1 cellular context compared by ENCODE assay signal in genomic region chr5:150142800-150143724, GRCh38.
TF ChIP-seq lines count a peak whose summit lies in the region.

No MANE protein-coding gene starts in this region.

TF ChIP-seq in K562, 482 proteins besides CTCF, POLR2A, EP300 and RAD21 (continues in another document):
- TF ChIP-seq LEF1 (IDR thresholded peaks at IDR 0.05) (peak; percentile 43; the same call in 1 of the 2 replicates), MTA2 (IDR thresholded peaks at IDR 0.05; ENCODE audit: low read depth) (no peak), NFRKB (IDR thresholded peaks at IDR 0.05; ENCODE audit: low read depth) (0 out of 2 replicates have a peak, but pooled peaks have one; percentile 23), ZNF184 (CRISPR knock-in tag; IDR thresholded peaks at IDR 0.05) (no peak), FOXJ3 (CRISPR knock-in tag; IDR thresholded peaks at IDR 0.05) (no peak), TBP (optimal IDR thresholded peaks at IDR 0.05; ENCODE audit: low read depth, low read length) (no peak), KLF6 (CRISPR knock-in tag; IDR thresholded peaks at IDR 0.05; ENCODE audit: borderline replicate concordance) (0 out of 2 replicates have a peak, but pooled peaks have one; percentile 16), ZNF3 (CRISPR knock-in tag; IDR thresholded peaks at IDR 0.05) (no peak), RCOR1 (IDR thresholded peaks at IDR 0.05; ENCODE audit: borderline replicate concordance in 1 of 2, low read depth in 2 of 2, low read length in 2 of 2) (peak; percentile 7 to 91; a peak in 2 of 4 replicates), MTA1 (IDR thresholded peaks at IDR 0.05; ENCODE audit: borderline replicate concordance) (peak; percentile 52; the same call in 1 of the 2 replicates), YY1 (IDR thresholded peaks at IDR 0.05; ENCODE audit: borderline replicate concordance in 1 of 3, control insufficient read depth in 1 of 3, extremely low read depth in 1 of 3, insufficient read depth in 3 of 3, insufficient read length in 1 of 3, insufficient replicate concordance in 2 of 3, low read depth in 1 of 3, low read length in 2 of 3) (no peak), USF1 (CRISPR knock-in tag; IDR thresholded peaks at IDR 0.05) (peak; percentile 74), ETS2 (tag; IDR thresholded peaks at IDR 0.05; ENCODE audit: borderline replicate concordance, poor library complexity, severe bottlenecking) (no peak), ZNF589 (CRISPR knock-in tag; IDR thresholded peaks at IDR 0.05; ENCODE audit: low read depth) (peak; percentile 88), NR2C2 (CRISPR knock-in tag; IDR thresholded peaks at IDR 0.05) (no peak), NR2C2 (tag; IDR thresholded peaks at IDR 0.05) (0 out of 2 replicates have a peak, but pooled peaks have one; percentile 49), KDM2B (CRISPR knock-in tag; IDR thresholded peaks at IDR 0.05) (no peak), ZNF79 (CRISPR knock-in tag; IDR thresholded peaks at IDR 0.05; ENCODE audit: low read depth) (no peak), SRSF1 (IDR thresholded peaks at IDR 0.05; ENCODE audit: low read depth, low read length) (no peak), GABPB2 (CRISPR knock-in tag; conservative IDR thresholded peaks at IDR 0.05) (no peak), TFE3 (CRISPR knock-in tag; IDR thresholded peaks at IDR 0.05) (peak; percentile 91), NFE2 (IDR thresholded peaks at IDR 0.05; ENCODE audit: low read depth) (peak; percentile 46), ZNF766 (CRISPR knock-in tag; conservative IDR thresholded peaks at IDR 0.05) (0 out of 2 replicates have a peak, but pooled peaks have one; percentile 52), ZNF263 (CRISPR knock-in tag; IDR thresholded peaks at IDR 0.05; ENCODE audit: borderline replicate concordance) (peak; percentile 65), ELF2 (CRISPR knock-in tag; IDR thresholded peaks at IDR 0.05) (0 out of 2 replicates have a peak, but pooled peaks have one; percentile 51), ZBTB8A (IDR thresholded peaks at IDR 0.05; ENCODE audit: partially characterized antibody) (no peak), CEBPB (tag; IDR thresholded peaks at IDR 0.05) (peak; percentile 90), CHD2 (IDR thresholded peaks at IDR 0.05; ENCODE audit: low read depth, low read length) (no peak), ILF3 (IDR thresholded peaks at IDR 0.05; ENCODE audit: borderline replicate concordance) (no peak), FOXA3 (CRISPR knock-in tag; conservative IDR thresholded peaks at IDR 0.05 in 1 of 2, IDR thresholded peaks at IDR 0.05 in 1 of 2) (0 out of 4 replicates have a peak, but pooled peaks of 1 of the 2 experiments have one; percentile 36), CTBP1 (IDR thresholded peaks at IDR 0.05; ENCODE audit: borderline replicate concordance) (peak; percentile 99), ASH1L (IDR thresholded peaks at IDR 0.05; ENCODE audit: borderline replicate concordance, low read depth, partially characterized antibody) (no peak), ZNF398 (CRISPR knock-in tag; IDR thresholded peaks at IDR 0.05) (no peak), CSDE1 (IDR thresholded peaks at IDR 0.05) (no peak), MAFK (IDR thresholded peaks at IDR 0.05; ENCODE audit: low read length) (no peak), ZFPM2 (CRISPR knock-in tag; IDR thresholded peaks at IDR 0.05) (no peak), TRIM24 (IDR thresholded peaks at IDR 0.05) (peak in 1 of 2 experiments; percentile 56; a peak in 1 of 4 replicates), PTRF (tag; IDR thresholded peaks at IDR 0.05) (no peak), TAF7 (tag; IDR thresholded peaks at IDR 0.05) (no peak), ETV5 (CRISPR knock-in tag; IDR thresholded peaks at IDR 0.05; ENCODE audit: low read depth) (0 out of 2 replicates have a peak, but pooled peaks have one; percentile 27), ZNF175 (CRISPR knock-in tag; IDR thresholded peaks at IDR 0.05; ENCODE audit: low read depth) (peak; percentile 20; the same call in 1 of the 2 replicates), ZNF583 (CRISPR knock-in tag; IDR thresholded peaks at IDR 0.05) (no peak), SAFB (IDR thresholded peaks at IDR 0.05; ENCODE audit: borderline replicate concordance, low read depth, low read length) (no peak), XRCC5 (IDR thresholded peaks at IDR 0.05; ENCODE audit: low read depth, low read length) (no peak), ATF1 (CRISPR knock-in tag; IDR thresholded peaks at IDR 0.05) (no peak), ATF1 (tag; IDR thresholded peaks at IDR 0.05) (peak; percentile 88), NR4A1 (CRISPR knock-in tag; IDR thresholded peaks at IDR 0.05) (no peak), NR4A1 (tag; IDR thresholded peaks at IDR 0.05) (peak; percentile 73; the same call in 1 of the 2 replicates), HNRNPH1 (optimal IDR thresholded peaks at IDR 0.05; ENCODE audit: low read depth, low read length) (no peak), ZNF431 (CRISPR knock-in tag; IDR thresholded peaks at IDR 0.05) (no peak), ARID1B (IDR thresholded peaks at IDR 0.05) (peak; percentile 77)
- TF ChIP-seq, protein P1, sequence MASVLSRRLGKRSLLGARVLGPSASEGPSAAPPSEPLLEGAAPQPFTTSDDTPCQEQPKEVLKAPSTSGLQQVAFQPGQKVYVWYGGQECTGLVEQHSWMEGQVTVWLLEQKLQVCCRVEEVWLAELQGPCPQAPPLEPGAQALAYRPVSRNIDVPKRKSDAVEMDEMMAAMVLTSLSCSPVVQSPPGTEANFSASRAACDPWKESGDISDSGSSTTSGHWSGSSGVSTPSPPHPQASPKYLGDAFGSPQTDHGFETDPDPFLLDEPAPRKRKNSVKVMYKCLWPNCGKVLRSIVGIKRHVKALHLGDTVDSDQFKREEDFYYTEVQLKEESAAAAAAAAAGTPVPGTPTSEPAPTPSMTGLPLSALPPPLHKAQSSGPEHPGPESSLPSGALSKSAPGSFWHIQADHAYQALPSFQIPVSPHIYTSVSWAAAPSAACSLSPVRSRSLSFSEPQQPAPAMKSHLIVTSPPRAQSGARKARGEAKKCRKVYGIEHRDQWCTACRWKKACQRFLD (CRISPR knock-in tag; IDR thresholded peaks at IDR 0.05), result 0 out of 2 replicates have a peak, but pooled peaks have one; percentile 20
- TF ChIP-seq, protein P2, sequence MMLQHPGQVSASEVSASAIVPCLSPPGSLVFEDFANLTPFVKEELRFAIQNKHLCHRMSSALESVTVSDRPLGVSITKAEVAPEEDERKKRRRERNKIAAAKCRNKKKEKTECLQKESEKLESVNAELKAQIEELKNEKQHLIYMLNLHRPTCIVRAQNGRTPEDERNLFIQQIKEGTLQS (IDR thresholded peaks at IDR 0.05), result peak; percentile 98
- TF ChIP-seq, protein P2 (CRISPR knock-in tag; conservative IDR thresholded peaks at IDR 0.05), result peak; percentile 42; the same call in 1 of the 2 replicates
- TF ChIP-seq, protein P3, sequence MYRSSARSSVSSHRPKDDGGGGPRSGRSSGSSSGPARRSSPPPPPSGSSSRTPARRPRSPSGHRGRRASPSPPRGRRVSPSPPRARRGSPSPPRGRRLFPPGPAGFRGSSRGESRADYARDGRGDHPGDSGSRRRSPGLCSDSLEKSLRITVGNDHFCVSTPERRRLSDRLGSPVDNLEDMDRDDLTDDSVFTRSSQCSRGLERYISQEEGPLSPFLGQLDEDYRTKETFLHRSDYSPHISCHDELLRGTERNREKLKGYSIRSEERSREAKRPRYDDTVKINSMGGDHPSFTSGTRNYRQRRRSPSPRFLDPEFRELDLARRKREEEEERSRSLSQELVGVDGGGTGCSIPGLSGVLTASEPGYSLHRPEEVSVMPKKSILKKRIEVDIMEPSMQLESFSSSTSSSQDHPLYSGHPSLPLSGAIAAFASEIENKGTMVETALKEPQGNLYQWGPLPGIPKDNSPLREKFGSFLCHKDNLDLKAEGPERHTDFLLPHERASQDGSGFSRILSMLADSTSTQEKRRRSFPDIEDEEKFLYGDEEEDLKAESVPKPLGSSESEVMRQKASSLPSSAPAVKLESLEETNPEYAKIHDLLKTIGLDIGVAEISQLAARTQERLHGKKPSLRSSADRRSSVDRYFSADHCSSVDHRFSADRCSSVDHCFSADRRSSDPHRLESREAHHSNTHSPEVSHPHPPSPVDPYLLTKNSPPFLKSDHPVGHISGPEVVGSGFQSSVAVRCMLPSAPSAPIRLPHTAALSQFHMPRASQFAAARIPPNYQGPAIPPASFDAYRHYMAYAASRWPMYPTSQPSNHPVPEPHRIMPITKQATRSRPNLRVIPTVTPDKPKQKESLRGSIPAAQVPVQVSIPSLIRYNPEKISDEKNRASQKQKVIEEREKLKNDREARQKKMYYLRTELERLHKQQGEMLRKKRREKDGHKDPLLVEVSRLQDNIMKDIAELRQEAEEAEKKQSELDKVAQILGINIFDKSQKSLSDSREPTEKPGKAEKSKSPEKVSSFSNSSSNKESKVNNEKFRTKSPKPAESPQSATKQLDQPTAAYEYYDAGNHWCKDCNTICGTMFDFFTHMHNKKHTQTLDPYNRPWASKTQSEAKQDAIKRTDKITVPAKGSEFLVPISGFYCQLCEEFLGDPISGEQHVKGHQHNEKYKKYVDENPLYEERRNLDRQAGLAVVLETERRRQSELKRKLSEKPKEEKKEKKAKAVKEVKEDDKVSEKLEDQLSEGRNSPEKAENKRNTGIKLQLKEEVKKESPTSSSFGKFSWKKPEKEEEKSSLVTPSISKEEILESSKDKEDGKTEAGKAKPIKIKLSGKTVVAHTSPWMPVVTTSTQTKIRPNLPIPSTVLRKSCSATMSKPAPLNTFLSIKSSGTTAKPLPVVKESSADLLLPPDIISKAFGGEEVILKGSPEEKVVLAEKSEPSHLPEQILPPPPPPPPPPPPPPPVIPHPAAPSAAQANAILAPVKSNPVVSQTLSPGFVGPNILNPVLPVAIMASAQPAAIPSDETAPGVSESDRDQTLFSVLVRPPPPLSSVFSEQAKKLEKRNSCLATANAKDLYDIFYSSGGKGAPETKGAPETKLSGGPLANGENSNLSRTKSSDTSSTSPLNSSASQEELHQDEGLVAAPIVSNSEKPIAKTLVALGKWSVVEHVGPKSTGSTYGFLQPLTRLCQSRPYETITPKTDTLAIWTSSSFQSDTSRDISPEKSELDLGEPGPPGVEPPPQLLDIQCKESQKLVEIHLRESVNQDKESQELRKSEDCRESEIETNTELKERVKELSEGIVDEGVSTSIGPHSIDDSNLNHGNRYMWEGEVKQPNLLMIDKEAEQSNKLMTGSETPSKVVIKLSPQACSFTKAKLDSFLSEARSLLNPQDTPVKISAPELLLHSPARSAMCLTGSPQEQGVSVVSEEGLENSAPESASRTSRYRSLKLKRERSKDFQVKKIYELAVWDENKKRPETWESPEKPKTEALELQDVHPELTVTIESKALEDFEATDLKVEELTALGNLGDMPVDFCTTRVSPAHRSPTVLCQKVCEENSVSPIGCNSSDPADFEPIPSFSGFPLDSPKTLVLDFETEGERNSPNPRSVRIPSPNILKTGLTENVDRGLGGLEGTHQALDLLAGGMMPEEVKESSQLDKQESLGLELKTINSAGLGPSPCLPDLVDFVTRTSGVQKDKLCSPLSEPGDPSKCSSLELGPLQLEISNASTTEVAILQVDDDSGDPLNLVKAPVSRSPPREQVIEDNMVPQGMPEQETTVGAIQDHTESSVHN (IDR thresholded peaks at IDR 0.05; ENCODE audit: borderline replicate concordance in 1 of 2, low read depth in 1 of 2), result peak in 1 of 2 experiments; percentile 88; a peak in 2 of 4 replicates
- TF ChIP-seq, protein P4, sequence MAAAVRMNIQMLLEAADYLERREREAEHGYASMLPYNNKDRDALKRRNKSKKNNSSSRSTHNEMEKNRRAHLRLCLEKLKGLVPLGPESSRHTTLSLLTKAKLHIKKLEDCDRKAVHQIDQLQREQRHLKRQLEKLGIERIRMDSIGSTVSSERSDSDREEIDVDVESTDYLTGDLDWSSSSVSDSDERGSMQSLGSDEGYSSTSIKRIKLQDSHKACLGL (CRISPR knock-in tag; IDR thresholded peaks at IDR 0.05; ENCODE audit: borderline replicate concordance, poor library complexity, severe bottlenecking), result no peak
- TF ChIP-seq, protein P5, sequence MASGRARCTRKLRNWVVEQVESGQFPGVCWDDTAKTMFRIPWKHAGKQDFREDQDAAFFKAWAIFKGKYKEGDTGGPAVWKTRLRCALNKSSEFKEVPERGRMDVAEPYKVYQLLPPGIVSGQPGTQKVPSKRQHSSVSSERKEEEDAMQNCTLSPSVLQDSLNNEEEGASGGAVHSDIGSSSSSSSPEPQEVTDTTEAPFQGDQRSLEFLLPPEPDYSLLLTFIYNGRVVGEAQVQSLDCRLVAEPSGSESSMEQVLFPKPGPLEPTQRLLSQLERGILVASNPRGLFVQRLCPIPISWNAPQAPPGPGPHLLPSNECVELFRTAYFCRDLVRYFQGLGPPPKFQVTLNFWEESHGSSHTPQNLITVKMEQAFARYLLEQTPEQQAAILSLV (tag; IDR thresholded peaks at IDR 0.05), result no peak
